8 cellular contexts compared by ENCODE assay signal in the genomic region with DNA sequence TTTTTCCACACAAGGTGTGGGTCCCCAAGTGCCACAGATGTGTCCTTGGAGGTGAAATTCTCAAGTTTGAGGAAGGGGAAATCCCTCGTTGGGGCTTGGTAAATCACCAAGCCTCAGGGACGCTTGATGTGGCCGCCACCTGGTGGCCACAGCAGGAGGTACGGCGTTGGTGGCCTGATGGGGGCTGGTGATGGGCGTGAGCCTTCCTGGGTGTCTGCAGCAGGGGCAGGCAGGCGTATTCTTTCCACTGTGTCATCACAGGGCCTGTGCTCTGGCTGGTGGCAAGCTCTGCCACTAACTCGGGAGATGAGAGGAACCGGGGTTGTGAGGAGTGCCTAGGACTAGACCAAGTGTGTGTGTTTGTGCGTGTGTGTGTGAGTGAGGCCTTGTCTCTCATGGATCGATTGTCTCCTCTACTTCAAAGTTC. TPM values are rescaled to one million over a fixed set of nuclear protein-coding genes. Genes with fewer than 3 reads are reported as not detected.
DNase-seq lines count a peak whose midpoint lies in the region; ATAC-seq and TF ChIP-seq lines count a peak whose summit lies in the region.

No MANE protein-coding gene starts in this region.

- H3K4me3 ChIP-seq in Panc1 (ENCODE audit: low read depth in 2 of 2, low read length in 2 of 2) (no peak overlapping the region), neutrophil (ENCODE audit: low read depth in 1 of 2, low read length in 1 of 2) (no peak overlapping the region)

- no peaks in the 10 kb centered on the region for H3K9me3 ChIP-seq in Panc1 (ENCODE audit: control insufficient read depth, insufficient read depth, low read depth, low read length)
- H3K9me3 ChIP-seq in neutrophil = no peaks in the 10 kb centered on the region

- ATAC-seq in GM19395 (IDR thresholded peaks at IDR 0.05; ENCODE audit: unreplicated experiment) = peak; percentile 94
- peak; percentile 80 for ATAC-seq in HG03439 (IDR thresholded peaks at IDR 0.05; ENCODE audit: unreplicated experiment)
- ATAC-seq in Panc1 = peak; percentile 87

- peaks cover 21% of the 10 kb centered on the region for H3K4me1 ChIP-seq in Panc1 (ENCODE audit: control insufficient read depth, insufficient read depth, low read length)
- H3K4me1 ChIP-seq in neutrophil (ENCODE audit: control insufficient read depth in 1 of 2, insufficient read depth in 1 of 2, low read depth in 1 of 2, low read length in 1 of 2) = peaks cover 3% of the 10 kb centered on the region in 2 experiments

- CTCF ChIA-PET in Panc1 (lab: Charles Lee) = no interaction called here

- BruUV-seq in Panc1 (replicated peaks; lab: Mats Ljungman, UMichigan) = no TSS peak

- H3K27me3 ChIP-seq in Panc1 (ENCODE audit: control insufficient read depth, insufficient read depth, low read length) (no peaks in the 10 kb centered on the region), neutrophil (no peaks in the 10 kb centered on the region)

- POLR2A ChIA-PET in Panc1 (lab: Charles Lee) = no interaction called here

- DNase-seq in COLO829 (ENCODE audit: low spot score) (peak; percentile 90), Panc1 (ENCODE audit: low read depth, low spot score) (peak; percentile 33), fibroblast of peridontal ligament (ENCODE audit: extremely low read depth) (peak; percentile 65), superior temporal gyrus (ENCODE audit: extremely low spot score) (peak; percentile 89)
- DNase-seq in activated T-cell treated with anti-CD3 and anti-CD28 coated beads, Interleukin-2, amount 50 U/mL, for 48 hours = peak; percentile 91 to 93

- intact Hi-C loops in Panc1 (cut with micrococcal nuclease; ENCODE audit: unreplicated experiment) = no loop called here

- in situ Hi-C loops in Panc1 (cut with HindIII; ENCODE audit: low pct_unique_long_range_greater_than_20kb, low sequenced_read_pairs) = no loop called here

- H3K27ac ChIP-seq in Panc1 (ENCODE audit: low read length) (peak overlapping the region; percentile 59; the same call in 1 of the 2 replicates), neutrophil (no peak overlapping the region)

- H3K36me3 ChIP-seq in Panc1 (ENCODE audit: control insufficient read depth, insufficient read depth, low read length) (no peaks in the 10 kb centered on the region), neutrophil (no peaks in the 10 kb centered on the region)

- TF ChIP-seq CTCF in Panc1 (IDR thresholded peaks at IDR 0.05) = peak; percentile 88
- peak; percentile 85 for TF ChIP-seq CTCF in neutrophil (IDR thresholded peaks at IDR 0.05)

RNA-seq across cellular contexts. Expression of gene ACOX2, which starts 4.2 kb away (rescaled TPM):
- total RNA-seq in Panc1 (2021; ENCODE audit: unreplicated experiment) = 3.2 TPM
- polyA plus RNA-seq in Panc1 (2012; ENCODE audit: insufficient read length) = 3.3 TPM

RNA-seq across cellular contexts. Expression of gene KCTD6, which starts 40.9 kb away (rescaled TPM):
- total RNA-seq in Panc1 (2021; ENCODE audit: unreplicated experiment) = 18.3 TPM
- 16.8 TPM for polyA plus RNA-seq in Panc1 (2012; ENCODE audit: insufficient read length)

RNA-seq across cellular contexts. Expression of gene FAM107A, which starts 44.4 kb away (rescaled TPM):
- total RNA-seq in Panc1 (2021; ENCODE audit: unreplicated experiment) = 0.08 TPM
- polyA plus RNA-seq in Panc1 (2012; ENCODE audit: insufficient read length) = 0.25 TPM

Comparison
In these comparisons a context has a peak if more than half of its experiments do, and no peak if none do; other contexts are left out.
1. DNase-seq: peak in every context shown above with its lines; median percentile 92 in activated T-cell treated with anti-CD3 and anti-CD28 coated beads, Interleukin-2, amount 50 U/mL, for 48 hours; 90 in COLO829; 89 in superior temporal gyrus; 65 in fibroblast of peridontal ligament; 33 in Panc1.